Comparison of ENCODE assay signal across 16 cellular contexts in genomic region chr7:19984231-19984632, GRCh38.
DNase-seq lines count a peak whose midpoint lies in the region; ATAC-seq and TF ChIP-seq lines count a peak whose summit lies in the region.
"Had no signal": no experiment of that assay in that cellular context is flagged by ENCODE, and none has a peak within 500 bp of the region (broad histone marks: within the 10 kb centered on the region; RNA-seq: fewer than 3 reads in every experiment).

No MANE protein-coding gene starts in this region.

- CTCF ChIA-PET in SK-N-SH (lab: Yijun Ruan, JAX) = interaction anchor here (1.3 to 4.8 kb wide), 2 partner anchors 189 to 614 kb away, joined by 3 to 32 read pairs; no protein-coding TSS in a partner anchor

- no peak overlapping the region for H4K8ac ChIP-seq in mesendoderm (ENCODE audit: low read depth, low read length)

- H4K20me1 ChIP-seq in SK-N-SH (ENCODE audit: insufficient read depth) = no peaks in the 10 kb centered on the region

- no peak overlapping the region for H2BK5ac ChIP-seq in mesendoderm (ENCODE audit: low read length)

- no peak overlapping the region for H4K5ac ChIP-seq in mesendoderm (ENCODE audit: low read length)

- no peaks in the 10 kb centered on the region for H3K4me1 ChIP-seq in SK-N-SH (ENCODE audit: control insufficient read depth in 1 of 2, insufficient read depth in 2 of 2, low read depth in 1 of 2, low read length in 1 of 2)
- no peaks in the 10 kb centered on the region for H3K4me1 ChIP-seq in mesendoderm (ENCODE audit: control insufficient read depth, low read depth, low read length)
- H3K4me1 ChIP-seq: adrenal gland had no signal

- H2AK5ac ChIP-seq in mesendoderm (ENCODE audit: low read length) = no peak overlapping the region

- H3K27ac ChIP-seq in SK-N-SH (ENCODE audit: low read depth in 2 of 2, low read length in 1 of 2) = no peak overlapping the region
- H3K27ac ChIP-seq in mesendoderm (ENCODE audit: low read depth, low read length) = no peak overlapping the region
- H3K27ac ChIP-seq: adrenal gland, epithelial cell of prostate had no signal

- no peak for TF ChIP-seq EP300 in SK-N-SH (IDR thresholded peaks at IDR 0.05; ENCODE audit: borderline replicate concordance in 1 of 2, low read depth in 1 of 2, low read length in 1 of 2)

- H2AFZ ChIP-seq in SK-N-SH (ENCODE audit: low read depth) = no peak overlapping the region

- no peaks in the 10 kb centered on the region for H3F3A ChIP-seq in SK-N-SH (replicated peaks; ENCODE audit: insufficient read depth)

- ATAC-seq in SK-N-SH treated with all-trans-retinoic acid at 6 μM for 48 hours (no peak; the same call in 2 of the 3 replicates), HG02798 (IDR thresholded peaks at IDR 0.05; ENCODE audit: poor library complexity, unreplicated experiment) (peak; percentile 30), GM21825 (IDR thresholded peaks at IDR 0.05; ENCODE audit: unreplicated experiment) (no peak)
- ATAC-seq: activated T-cell treated with anti-CD3 and anti-CD28 coated beads, Interleukin-2, amount 50 U/mL, for 4 hours; Panc1 had no signal

- H3K27me3 ChIP-seq in SK-N-SH (ENCODE audit: insufficient read depth) = no peaks in the 10 kb centered on the region
- H3K27me3 ChIP-seq in mesendoderm (ENCODE audit: insufficient read depth, low read length, poor library complexity) = no peaks in the 10 kb centered on the region
- H3K27me3 ChIP-seq: adrenal gland had no signal

- H3K18ac ChIP-seq in mesendoderm (ENCODE audit: low read length) = no peak overlapping the region

- WGBS in SK-N-SH (ENCODE audit: low lambda C conversion rate) = 25% methylated on average over 3 of the region's 3 CpGs
- WGBS in mesendoderm (ENCODE audit: extremely low coverage, insufficient coverage, low lambda C conversion rate) = no CpG with 5 or more reads among the region's 3 CpGs

- no peaks in the 10 kb centered on the region for H3K79me1 ChIP-seq in mesendoderm (ENCODE audit: low read length)

- H2BK120ac ChIP-seq in mesendoderm (ENCODE audit: low read depth, low read length) = no peak overlapping the region

- POLR2A ChIA-PET in SK-N-SH (lab: Yijun Ruan, JAX) = no interaction called here

- H2BK15ac ChIP-seq in mesendoderm (replicated peaks; ENCODE audit: low read depth) = no peak overlapping the region

- peak overlapping the region; percentile 6 for H3K56ac ChIP-seq in mesendoderm (ENCODE audit: low read length)

- no peak overlapping the region for H3K4me3 ChIP-seq in SK-N-SH (ENCODE audit: low read depth in 2 of 2, low read length in 1 of 2)
- H3K4me3 ChIP-seq in mesendoderm (ENCODE audit: low read length) = no peak overlapping the region
- H3K4me3 ChIP-seq: adrenal gland had no signal

- H3K36me3 ChIP-seq in SK-N-SH (replicated peaks in 1 of 2; ENCODE audit: control insufficient read depth in 1 of 2, insufficient read depth in 2 of 2, low read length in 1 of 2) (no peaks in the 10 kb centered on the region), mesendoderm (ENCODE audit: control insufficient read depth, insufficient read depth, low read length) (no peaks in the 10 kb centered on the region)
- H3K36me3 ChIP-seq: adrenal gland had no signal

- peak overlapping the region; percentile 5 for H3K4ac ChIP-seq in mesendoderm (ENCODE audit: low read depth, low read length)

- no peaks in the 10 kb centered on the region for H3K79me2 ChIP-seq in SK-N-SH (ENCODE audit: insufficient read depth)
- no peaks in the 10 kb centered on the region for H3K79me2 ChIP-seq in mesendoderm (ENCODE audit: control insufficient read depth, insufficient read depth, low read length)

- no peaks in the 10 kb centered on the region for H3K9me2 ChIP-seq in SK-N-SH

- H3K23ac ChIP-seq in mesendoderm (ENCODE audit: low read length) = no peak overlapping the region

- DNase-seq in SK-N-SH = no peak
- peak; percentile 12 for DNase-seq in RPMI8226
- DNase-seq in mesendoderm = peak; percentile 57
- DNase-seq in KG1 (lab: John Stamatoyannopoulos, UW) = no peak
- DNase-seq in mucosa of gallbladder (ENCODE audit: low spot score) = no peak
- DNase-seq: activated CD4-positive, alpha-beta T cell treated with anti-CD3 and anti-CD28 coated beads for 48 hours; activated T-cell treated with anti-CD3 and anti-CD28 coated beads, Interleukin-2, amount 50 U/mL, for 4 hours; glutamatergic neuron; NCI-H226; posterior cingulate gyrus had no signal

- no peak for TF ChIP-seq CTCF in SK-N-SH (IDR thresholded peaks at IDR 0.05)

- H3K4me2 ChIP-seq in SK-N-SH = no peak overlapping the region
- no peak overlapping the region for H3K4me2 ChIP-seq in mesendoderm (ENCODE audit: low read length)

- no peaks in the 10 kb centered on the region for H3K9me3 ChIP-seq in SK-N-SH
- H3K9me3 ChIP-seq: adrenal gland had no signal

- TF ChIP-seq RAD21 in SK-N-SH (IDR thresholded peaks at IDR 0.05; ENCODE audit: low read length) = no peak

- H3K9ac ChIP-seq in SK-N-SH (no peak overlapping the region), mesendoderm (ENCODE audit: low read length) (no peak overlapping the region)

TF ChIP-seq in SK-N-SH, 30 proteins besides CTCF, POLR2A, EP300 and RAD21:
- TF ChIP-seq RCOR1 (IDR thresholded peaks at IDR 0.05; ENCODE audit: low read length) (no peak), SMC3 (IDR thresholded peaks at IDR 0.05; ENCODE audit: low read depth, low read length) (0 out of 2 replicates have a peak, but pooled peaks have one; percentile 3)
- TF ChIP-seq, protein P1, sequence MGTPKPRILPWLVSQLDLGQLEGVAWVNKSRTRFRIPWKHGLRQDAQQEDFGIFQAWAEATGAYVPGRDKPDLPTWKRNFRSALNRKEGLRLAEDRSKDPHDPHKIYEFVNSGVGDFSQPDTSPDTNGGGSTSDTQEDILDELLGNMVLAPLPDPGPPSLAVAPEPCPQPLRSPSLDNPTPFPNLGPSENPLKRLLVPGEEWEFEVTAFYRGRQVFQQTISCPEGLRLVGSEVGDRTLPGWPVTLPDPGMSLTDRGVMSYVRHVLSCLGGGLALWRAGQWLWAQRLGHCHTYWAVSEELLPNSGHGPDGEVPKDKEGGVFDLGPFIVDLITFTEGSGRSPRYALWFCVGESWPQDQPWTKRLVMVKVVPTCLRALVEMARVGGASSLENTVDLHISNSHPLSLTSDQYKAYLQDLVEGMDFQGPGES (IDR thresholded peaks at IDR 0.05; ENCODE audit: low read depth, low read length) = no peak

TF ChIP-seq in SK-N-SH treated with all-trans-retinoic acid at 6 μM for 48 hours, 23 proteins besides CTCF, POLR2A, EP300 and RAD21 (continues in another document):
- TF ChIP-seq, protein P2, sequence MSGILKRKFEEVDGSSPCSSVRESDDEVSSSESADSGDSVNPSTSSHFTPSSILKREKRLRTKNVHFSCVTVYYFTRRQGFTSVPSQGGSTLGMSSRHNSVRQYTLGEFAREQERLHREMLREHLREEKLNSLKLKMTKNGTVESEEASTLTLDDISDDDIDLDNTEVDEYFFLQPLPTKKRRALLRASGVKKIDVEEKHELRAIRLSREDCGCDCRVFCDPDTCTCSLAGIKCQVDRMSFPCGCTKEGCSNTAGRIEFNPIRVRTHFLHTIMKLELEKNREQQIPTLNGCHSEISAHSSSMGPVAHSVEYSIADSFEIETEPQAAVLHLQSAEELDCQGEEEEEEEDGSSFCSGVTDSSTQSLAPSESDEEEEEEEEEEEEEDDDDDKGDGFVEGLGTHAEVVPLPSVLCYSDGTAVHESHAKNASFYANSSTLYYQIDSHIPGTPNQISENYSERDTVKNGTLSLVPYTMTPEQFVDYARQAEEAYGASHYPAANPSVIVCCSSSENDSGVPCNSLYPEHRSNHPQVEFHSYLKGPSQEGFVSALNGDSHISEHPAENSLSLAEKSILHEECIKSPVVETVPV (CRISPR knock-in tag; IDR thresholded peaks at IDR 0.05) = no peak
- TF ChIP-seq RARB (CRISPR knock-in tag; IDR thresholded peaks at IDR 0.05) = no peak
- no peak for TF ChIP-seq TCF4 (CRISPR knock-in tag; IDR thresholded peaks at IDR 0.05; ENCODE audit: borderline replicate concordance)
- no peak for TF ChIP-seq GLIS3 (CRISPR knock-in tag; IDR thresholded peaks at IDR 0.05)
- TF ChIP-seq ESRRG (CRISPR knock-in tag; IDR thresholded peaks at IDR 0.05) = no peak
- no peak for TF ChIP-seq TSHZ2 (CRISPR knock-in tag; IDR thresholded peaks at IDR 0.05)
- no peak for TF ChIP-seq ARNTL (CRISPR knock-in tag; IDR thresholded peaks at IDR 0.05; ENCODE audit: borderline replicate concordance, low read depth)

Comparison
In these comparisons a context has a peak if more than half of its experiments do, and no peak if none do; other contexts are left out.
1. DNase-seq: peak in RPMI8226 (single experiment) and mesendoderm (single experiment); none in SK-N-SH (single experiment), KG1 (single experiment) and mucosa of gallbladder (single experiment).